Comparison of ENCODE assay signal across 8 cellular contexts in the genomic region with DNA sequence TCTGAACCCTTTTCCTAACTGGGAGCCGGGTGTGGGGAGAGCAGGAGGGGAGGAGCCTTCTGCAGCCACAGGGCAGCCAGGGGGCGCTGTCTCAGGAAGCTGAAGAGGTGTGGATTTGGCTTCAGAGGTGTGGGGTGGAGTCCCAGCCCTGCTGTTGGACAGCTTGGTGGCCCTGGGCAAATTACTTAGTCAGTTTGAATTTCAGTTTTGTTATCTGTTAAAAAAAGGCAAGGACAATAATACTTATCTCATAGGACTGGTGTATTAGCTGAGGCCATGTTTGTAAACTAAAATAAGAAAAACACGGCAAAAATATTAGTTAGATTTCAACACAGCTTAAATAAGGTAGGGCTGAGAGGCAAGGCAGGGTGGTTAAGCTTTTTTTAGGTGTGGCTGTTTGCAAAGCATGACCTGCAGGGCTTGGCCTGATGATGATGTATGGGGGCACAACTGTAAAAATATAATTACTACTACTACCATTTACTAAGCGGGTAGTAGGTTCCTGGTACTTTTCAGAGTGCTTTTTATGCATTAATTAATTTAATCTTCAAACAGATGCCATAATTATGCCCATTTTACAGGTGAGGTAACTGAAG.
DNase-seq lines count a peak whose midpoint lies in the region; ATAC-seq and TF ChIP-seq lines count a peak whose summit lies in the region.

No MANE protein-coding gene starts in this region.

- H3K4me2 ChIP-seq in IMR-90 (ENCODE audit: low read depth, low read length), result no peak overlapping the region

- no peak overlapping the region for H3K14ac ChIP-seq in IMR-90 (replicated peaks; ENCODE audit: low read depth, low read length)

- no peak overlapping the region for H4K91ac ChIP-seq in IMR-90 (ENCODE audit: insufficient read depth, low read depth, low read length)

- POLR2A ChIA-PET in IMR-90 (lab: Charles Lee; ENCODE audit: unreplicated experiment), result no interaction called here

- DNase-seq in Daoy (ENCODE audit: low read depth) (peak; percentile 86), IMR-90 (peak; percentile 42), RKO (ENCODE audit: low spot score) (peak; percentile 52), Right ventricle myocardium inferior (ENCODE audit: missing footprints) (peak; percentile 90), posterior cingulate gyrus (peak in 9 of 10 donors; percentile 36 to 91 (median 48)), T1000 (lab: John Stamatoyannopoulos, UW) (no peak)
- peak; percentile 72 for DNase-seq in activated naive CD4-positive, alpha-beta T cell treated with anti-CD3 and anti-CD28 coated beads, Interleukin-2, amount 10 ng/mL, durations not matched to agents 7 days and 5 days

- no peaks in the 10 kb centered on the region for H3K27me3 ChIP-seq in IMR-90 (ENCODE audit: control insufficient read depth, insufficient read depth, low read length)

- CTCF ChIA-PET in IMR-90 (lab: Yijun Ruan, JAX), result interaction anchor here (0.6 to 1.7 kb wide), 10 partner anchors 9 to 110 kb away, joined by 3 to 6 read pairs (median 4); no protein-coding TSS in a partner anchor
- CTCF ChIA-PET in activated naive CD4-positive, alpha-beta T cell treated with anti-CD3 and anti-CD28 coated beads, Interleukin-2, amount 10 ng/mL, durations not matched to agents 7 days and 5 days (lab: Charles Lee), result interaction anchor here (0.6 to 6.0 kb wide), 19 partner anchors 9 to 246 kb away, joined by 3 to 44 read pairs (median 4); a partner anchor contains a TSS

- H2BK5ac ChIP-seq in IMR-90 (ENCODE audit: low read depth, low read length, poor library complexity, severe bottlenecking), result no peak overlapping the region

- H3K27me3 Mint-ChIP-seq in activated naive CD4-positive, alpha-beta T cell treated with anti-CD3 and anti-CD28 coated beads, Interleukin-2, amount 10 ng/mL, durations not matched to agents 7 days and 5 days, result peaks cover 38% of the 10 kb centered on the region

- H4K20me1 ChIP-seq in IMR-90 (ENCODE audit: insufficient read depth, low read length), result no peaks in the 10 kb centered on the region

- peak; percentile 61 for TF ChIP-seq CTCF in IMR-90 (conservative IDR thresholded peaks at IDR 0.05; ENCODE audit: low read depth, low read length)

- no peak overlapping the region for H3K27ac Mint-ChIP-seq in activated naive CD4-positive, alpha-beta T cell treated with anti-CD3 and anti-CD28 coated beads, Interleukin-2, amount 10 ng/mL, durations not matched to agents 7 days and 5 days

- no peak overlapping the region for H3K56ac ChIP-seq in IMR-90 (ENCODE audit: extremely low read depth, insufficient read depth, low read length)

- no peak overlapping the region for H2BK15ac ChIP-seq in IMR-90 (ENCODE audit: low read depth, low read length)

- H3K4me1 ChIP-seq in IMR-90 (ENCODE audit: control insufficient read depth, insufficient read depth, low read length), result 0 out of 2 replicates have a peak, but pooled peaks cover 2% of the 10 kb centered on the region

- no peak overlapping the region for H3K4me3 Mint-ChIP-seq in activated naive CD4-positive, alpha-beta T cell treated with anti-CD3 and anti-CD28 coated beads, Interleukin-2, amount 10 ng/mL, durations not matched to agents 7 days and 5 days

- no peak overlapping the region for H4K8ac ChIP-seq in IMR-90 (ENCODE audit: low read depth in 2 of 2, low read length in 2 of 2)

- no peaks in the 10 kb centered on the region for H3K36me3 ChIP-seq in IMR-90 (ENCODE audit: control insufficient read depth, insufficient read depth, low read length)

- dilution Hi-C loops in IMR-90 (cut with HindIII; ENCODE audit: low sequenced_read_pairs, unreplicated experiment), result no loop called here

- H3K9me3 Mint-ChIP-seq in activated naive CD4-positive, alpha-beta T cell treated with anti-CD3 and anti-CD28 coated beads, Interleukin-2, amount 10 ng/mL, durations not matched to agents 7 days and 5 days, result no peaks in the 10 kb centered on the region

- H2BK20ac ChIP-seq in IMR-90 (ENCODE audit: low read depth, low read length), result no peak overlapping the region

- no CpG with 5 or more reads among the region's 4 CpGs for WGBS in IMR-90 (ENCODE audit: extremely low coverage in 2 of 2, insufficient read length in 1 of 2), 2 experiments

- H3K9me3 ChIP-seq in IMR-90 (ENCODE audit: control insufficient read depth, insufficient read depth, low read length), result no peaks in the 10 kb centered on the region

- no peak overlapping the region for H3K9ac ChIP-seq in IMR-90 (ENCODE audit: low read depth, low read length)

- BruUV-seq in IMR-90 (replicated peaks; lab: Mats Ljungman, UMichigan), result no TSS peak

- H2BK120ac ChIP-seq in IMR-90 (ENCODE audit: low read depth, low read length), result no peak overlapping the region

- no peak overlapping the region for H3K4ac ChIP-seq in IMR-90 (ENCODE audit: low read depth, low read length)

- H3K23ac ChIP-seq in IMR-90 (ENCODE audit: low read depth, low read length), result no peak overlapping the region

- H2AK9ac ChIP-seq in IMR-90 (replicated peaks; ENCODE audit: low read depth, low read length, poor library complexity), result no peak overlapping the region

- no peak overlapping the region for H2AFZ ChIP-seq in IMR-90 (replicated peaks; ENCODE audit: low read length, poor library complexity)

- H3K18ac ChIP-seq in IMR-90 (ENCODE audit: low read depth, low read length), result no peak overlapping the region

- intact Hi-C loops in IMR-90 (cut with micrococcal nuclease), result loop anchor here (2.0 kb wide), 1 partner anchor 106 kb away; no protein-coding TSS in a partner anchor
- intact Hi-C loops in Right ventricle myocardium inferior (cut with DNase I), result loop anchor here (1.0 kb wide), 1 partner anchor 113 kb away; no protein-coding TSS in a partner anchor
- intact Hi-C loops in posterior cingulate gyrus (cut with DNase I), result loop anchor here (5.0 kb wide), 1 partner anchor 115 kb away; no protein-coding TSS in a partner anchor

- ATAC-seq in GM21528 (IDR thresholded peaks at IDR 0.05; ENCODE audit: low FRiP score, unreplicated experiment) (peak; percentile 89), IMR-90 (ENCODE audit: low read depth) (peak; percentile 68), Right ventricle myocardium inferior (peak; percentile 89)

- H3K9me1 ChIP-seq in IMR-90 (ENCODE audit: insufficient read depth, low read length), result 0 out of 2 replicates have a peak, but pooled peaks cover 2% of the 10 kb centered on the region

- no peak for TF ChIP-seq POLR2A in IMR-90 (IDR thresholded peaks at IDR 0.05; ENCODE audit: low read depth, low read length)

- no peaks in the 10 kb centered on the region for H3K36me3 Mint-ChIP-seq in activated naive CD4-positive, alpha-beta T cell treated with anti-CD3 and anti-CD28 coated beads, Interleukin-2, amount 10 ng/mL, durations not matched to agents 7 days and 5 days

- no peak overlapping the region for H3K4me3 ChIP-seq in IMR-90 (ENCODE audit: insufficient read depth, low read depth, low read length)

- peaks cover 5% of the 10 kb centered on the region for H3K4me1 Mint-ChIP-seq in activated naive CD4-positive, alpha-beta T cell treated with anti-CD3 and anti-CD28 coated beads, Interleukin-2, amount 10 ng/mL, durations not matched to agents 7 days and 5 days

- in situ Hi-C loops in IMR-90 (cut with MboI; ENCODE audit: low sequenced_read_pairs), result loop anchor here (5.0 kb wide), 1 partner anchor 110 kb away; a partner anchor contains a TSS

- no peak overlapping the region for H4K5ac ChIP-seq in IMR-90 (ENCODE audit: low read depth, low read length)

- TF ChIP-seq RAD21 in IMR-90 (IDR thresholded peaks at IDR 0.05; ENCODE audit: low read length), result peak; percentile 59

- no peak overlapping the region for H2AK5ac ChIP-seq in IMR-90 (ENCODE audit: low read depth, low read length)

- H3K79me1 ChIP-seq in IMR-90 (ENCODE audit: low read depth in 1 of 2, low read length in 2 of 2), result no peaks in the 10 kb centered on the region

- no peak overlapping the region for H3K27ac ChIP-seq in IMR-90 (ENCODE audit: insufficient read depth, low read length)

TF ChIP-seq in IMR-90, 13 proteins besides CTCF, POLR2A, EP300 and RAD21:
- TF ChIP-seq FOS (IDR thresholded peaks at IDR 0.05; ENCODE audit: low read depth, low read length), result no peak
- no peak for TF ChIP-seq NFE2L2 (IDR thresholded peaks at IDR 0.05; ENCODE audit: low read depth, low read length)
- no peak for TF ChIP-seq BHLHE40 (IDR thresholded peaks at IDR 0.05; ENCODE audit: low read depth, low read length)
- TF ChIP-seq SMC3 (IDR thresholded peaks at IDR 0.05; ENCODE audit: low read depth, low read length), result peak; percentile 71
